In genomic region chr2:23941644-23942043, GRCh38 we compare ENCODE assay signal across 10 cellular contexts. TPM values are rescaled to one million over a fixed set of nuclear protein-coding genes. Genes with fewer than 3 reads are reported as not detected.
A peak's percentile ranks its signal among the peaks of the same experiment; 100 is the strongest.
DNase-seq lines count a peak whose midpoint lies in the region; ATAC-seq and TF ChIP-seq lines count a peak whose summit lies in the region.
"Had no signal": no experiment of that assay in that cellular context is flagged by ENCODE, and none has a peak within 500 bp of the region (broad histone marks: within the 10 kb centered on the region; RNA-seq: fewer than 3 reads in every experiment).

No MANE protein-coding gene starts in this region.

- BruUV-seq in IMR-90 (replicated peaks; lab: Mats Ljungman, UMichigan) = no TSS peak

- peaks cover 9% of the 10 kb centered on the region; the same call in 1 of the 2 replicates for H4K20me1 ChIP-seq in IMR-90 (ENCODE audit: insufficient read depth, low read length)

- dilution Hi-C loops in IMR-90 (cut with HindIII; ENCODE audit: low sequenced_read_pairs, unreplicated experiment) = no loop called here

- POLR2A ChIA-PET in IMR-90 (lab: Charles Lee; ENCODE audit: unreplicated experiment) = no interaction called here

- TF ChIP-seq POLR2A in IMR-90 (IDR thresholded peaks at IDR 0.05; ENCODE audit: low read depth, low read length) = no peak
- no peak for TF ChIP-seq POLR2A in breast epithelium (IDR thresholded peaks at IDR 0.05)

- DNase-seq in IMR-90 = no peak
- DNase-seq in breast epithelium (ENCODE audit: low spot score in 2 of 2) = no peak
- no peak for DNase-seq in mesothelial cell of epicardium (ENCODE audit: low spot score in 2 of 2, unreplicated experiment in 2 of 2)
- no peak for DNase-seq in globus pallidus (ENCODE audit: low spot score)
- DNase-seq in effector memory CD4-positive, alpha-beta T cell = no peak
- DNase-seq in activated T-cell treated with anti-CD3 and anti-CD28 coated beads for 4 hours = no peak
- DNase-seq in foreskin melanocyte = no peak
- DNase-seq: COR-L47; stimulated activated CD8-positive, alpha-beta memory T cell treated with anti-CD3 and anti-CD28 coated beads, Interleukin-4, amount 100 ng/mL, for 48 hours had no signal

- H4K5ac ChIP-seq in IMR-90 (ENCODE audit: low read depth, low read length) = no peak overlapping the region

- H3K18ac ChIP-seq in IMR-90 (ENCODE audit: low read depth, low read length) = no peak overlapping the region

- peaks cover 8% of the 10 kb centered on the region for H3K36me3 Mint-ChIP-seq in mesothelial cell of epicardium

- in situ Hi-C loops in IMR-90 (cut with MboI; ENCODE audit: low sequenced_read_pairs) = no loop called here

- no peaks in the 10 kb centered on the region for H3K27me3 Mint-ChIP-seq in mesothelial cell of epicardium (ENCODE audit: low read depth)

- intact Hi-C loops in IMR-90 (cut with micrococcal nuclease) = loop anchor here (10.0 kb wide), 1 partner anchor 103 kb away; the partner anchor contains the start of genes FKBP1B and WDCP
- intact Hi-C loops in breast epithelium (cut with DNase I; ENCODE audit: low total_unique reads) = no loop called here

- peaks cover 28% of the 10 kb centered on the region for H3K4me1 Mint-ChIP-seq in mesothelial cell of epicardium

- H3K9me1 ChIP-seq in IMR-90 (ENCODE audit: insufficient read depth, low read length) = peaks cover 16% of the 10 kb centered on the region

- WGBS in IMR-90 (ENCODE audit: extremely low coverage in 2 of 2, insufficient read length in 1 of 2), 2 experiments = no CpG with 5 or more reads among the region's 8 CpGs

- H3K9me3 ChIP-seq in IMR-90 (ENCODE audit: control insufficient read depth, insufficient read depth, low read length) (no peaks in the 10 kb centered on the region), breast epithelium (no peaks in the 10 kb centered on the region)
- H3K9me3 ChIP-seq in effector memory CD4-positive, alpha-beta T cell (ENCODE audit: control insufficient read depth, low read length) = no peaks in the 10 kb centered on the region

- H3K27ac ChIP-seq in ACC112 (ENCODE audit: low read depth, low read length) = no peak overlapping the region
- H3K27ac ChIP-seq in IMR-90 (ENCODE audit: insufficient read depth, low read length) = no peak overlapping the region
- H3K27ac ChIP-seq in breast epithelium = peak overlapping the region in 1 of 2 donors; percentile 96
- no peak overlapping the region for H3K27ac ChIP-seq in effector memory CD4-positive, alpha-beta T cell (ENCODE audit: insufficient read depth, low read length, poor library complexity, severe bottlenecking)

- peak overlapping the region; percentile 78; the same call in 1 of the 2 replicates for H3K9ac ChIP-seq in IMR-90 (ENCODE audit: low read depth, low read length)

- peaks cover 47% of the 10 kb centered on the region for H3K79me2 ChIP-seq in ACC112 (ENCODE audit: control insufficient read depth, insufficient read depth, low read length, unreplicated experiment)

- no peak overlapping the region for H2BK20ac ChIP-seq in IMR-90 (ENCODE audit: low read depth, low read length)

- no peaks in the 10 kb centered on the region for H3K9me3 Mint-ChIP-seq in mesothelial cell of epicardium

- H4K8ac ChIP-seq in IMR-90 (ENCODE audit: low read depth in 2 of 2, low read length in 2 of 2) = no peak overlapping the region

- H3K23ac ChIP-seq in IMR-90 (ENCODE audit: low read depth, low read length) = peak overlapping the region; percentile 33; the same call in 1 of the 2 replicates

- H2AK9ac ChIP-seq in IMR-90 (replicated peaks; ENCODE audit: low read depth, low read length, poor library complexity) = no peak overlapping the region

- H2BK120ac ChIP-seq in IMR-90 (ENCODE audit: low read depth, low read length) = no peak overlapping the region

- TF ChIP-seq CTCF in IMR-90 (conservative IDR thresholded peaks at IDR 0.05; ENCODE audit: low read depth, low read length) (no peak), breast epithelium (IDR thresholded peaks at IDR 0.05) (no peak), mesothelial cell of epicardium (IDR thresholded peaks at IDR 0.05; ENCODE audit: unreplicated experiment) (no peak)

- H3K4me1 ChIP-seq in ACC112 (ENCODE audit: control insufficient read depth, insufficient read depth, low read length, unreplicated experiment) (peaks cover 20% of the 10 kb centered on the region), IMR-90 (ENCODE audit: control insufficient read depth, insufficient read depth, low read length) (peaks cover 14% of the 10 kb centered on the region), breast epithelium (no peaks in the 10 kb centered on the region)
- H3K4me1 ChIP-seq in effector memory CD4-positive, alpha-beta T cell (ENCODE audit: control insufficient read depth, insufficient read depth, low read length, poor library complexity, severe bottlenecking) = peaks cover 5% of the 10 kb centered on the region

- H2BK5ac ChIP-seq in IMR-90 (ENCODE audit: low read depth, low read length, poor library complexity, severe bottlenecking) = no peak overlapping the region

- H3K4me2 ChIP-seq in IMR-90 (ENCODE audit: low read depth, low read length) = peak overlapping the region; percentile 95; the same call in 1 of the 2 replicates

- no peak for TF ChIP-seq RAD21 in IMR-90 (IDR thresholded peaks at IDR 0.05; ENCODE audit: low read length)

- H3K27ac Mint-ChIP-seq in mesothelial cell of epicardium = peak overlapping the region; percentile 84

- no peaks in the 10 kb centered on the region for H3K27me3 ChIP-seq in ACC112 (ENCODE audit: insufficient read depth, low read length)
- H3K27me3 ChIP-seq in IMR-90 (ENCODE audit: control insufficient read depth, insufficient read depth, low read length) = no peaks in the 10 kb centered on the region
- no peaks in the 10 kb centered on the region for H3K27me3 ChIP-seq in breast epithelium
- H3K27me3 ChIP-seq in effector memory CD4-positive, alpha-beta T cell (replicated peaks; ENCODE audit: control insufficient read depth, insufficient read depth, low read length, poor library complexity, severe bottlenecking) = no peaks in the 10 kb centered on the region

- CTCF ChIA-PET in IMR-90 (lab: Yijun Ruan, JAX) = interaction anchor here (1.2 kb wide), 1 partner anchor 15 kb away, joined by 4 read pairs; the partner anchor contains the start of gene ATAD2B

- no peak overlapping the region for H3K14ac ChIP-seq in IMR-90 (replicated peaks; ENCODE audit: low read depth, low read length)

- no peak overlapping the region for H2AFZ ChIP-seq in ACC112 (ENCODE audit: low read length, unreplicated experiment)
- H2AFZ ChIP-seq in IMR-90 (replicated peaks; ENCODE audit: low read length, poor library complexity) = no peak overlapping the region

- H2AK5ac ChIP-seq in IMR-90 (ENCODE audit: low read depth, low read length) = no peak overlapping the region

- H3K4me3 Mint-ChIP-seq in mesothelial cell of epicardium = peak overlapping the region; percentile 40

- no peak overlapping the region for H2BK15ac ChIP-seq in IMR-90 (ENCODE audit: low read depth, low read length)

- H3K4me3 ChIP-seq in ACC112 (ENCODE audit: low read depth, low read length) (peak overlapping the region; percentile 98), IMR-90 (ENCODE audit: insufficient read depth, low read depth, low read length) (peak overlapping the region; percentile 96; the same call in 1 of the 2 replicates), breast epithelium (peak overlapping the region; percentile 70 to 94 (median 92))
- no peak overlapping the region for H3K4me3 ChIP-seq in effector memory CD4-positive, alpha-beta T cell (ENCODE audit: insufficient read depth, low read depth, low read length, poor library complexity, severe bottlenecking)

- peaks cover 14 to 63% of the 10 kb centered on the region in 2 experiments for H3K79me1 ChIP-seq in IMR-90 (ENCODE audit: low read depth in 1 of 2, low read length in 2 of 2)

- H3K56ac ChIP-seq in IMR-90 (ENCODE audit: extremely low read depth, insufficient read depth, low read length) = no peak overlapping the region

- no peak for ATAC-seq in IMR-90 (ENCODE audit: low read depth)

- no peak overlapping the region for H3K4ac ChIP-seq in IMR-90 (ENCODE audit: low read depth, low read length)

- H3K36me3 ChIP-seq in ACC112 (ENCODE audit: insufficient read depth, low read length) (0 out of 2 replicates have a peak, but pooled peaks cover 3% of the 10 kb centered on the region), IMR-90 (ENCODE audit: control insufficient read depth, insufficient read depth, low read length) (peaks cover 3% of the 10 kb centered on the region; the same call in 1 of the 2 replicates), breast epithelium (no peaks in the 10 kb centered on the region)
- H3K36me3 ChIP-seq in effector memory CD4-positive, alpha-beta T cell (ENCODE audit: control insufficient read depth, insufficient read depth, low read length) = no peaks in the 10 kb centered on the region

- no peak overlapping the region for H4K91ac ChIP-seq in IMR-90 (ENCODE audit: insufficient read depth, low read depth, low read length)

TF ChIP-seq in IMR-90, 13 proteins besides CTCF, POLR2A, EP300 and RAD21 (continues in another document):
- TF ChIP-seq FOS (IDR thresholded peaks at IDR 0.05; ENCODE audit: low read depth, low read length) (no peak), CEBPB (IDR thresholded peaks at IDR 0.05; ENCODE audit: low read depth, low read length) (no peak), NFE2L2 (IDR thresholded peaks at IDR 0.05; ENCODE audit: low read depth, low read length) (no peak), CHD1 (IDR thresholded peaks at IDR 0.05; ENCODE audit: low read depth, low read length) (no peak), ELK1 (IDR thresholded peaks at IDR 0.05; ENCODE audit: borderline replicate concordance, low read depth, low read length) (no peak)

RNA-seq across cellular contexts. Expression of gene UBXN2A, which starts 1.4 kb away (rescaled TPM):
- total RNA-seq in IMR-90 (2012; rRNA removed) (7.7 and 10.8 TPM in 2 replicates), breast epithelium (10 to 100 TPM; 13.0 to 22.0 (median 16.4) TPM), mesothelial cell of epicardium (21.0 to 23.0 TPM (median 22.1 TPM) in 3 replicates)
- polyA plus RNA-seq in IMR-90 (2012; rRNA removed) = 3.2 and 4.6 TPM in 2 replicates
- polyA plus RNA-seq in IMR-90 (2012; cell fraction: cytosol; rRNA removed) = 0.87 and 1.5 TPM in 2 replicates
- polyA plus RNA-seq in IMR-90 (2012; cell fraction: nucleus; rRNA removed; ENCODE audit: low replicate concordance) = 0.30 and 1.7 TPM in 2 replicates

RNA-seq across cellular contexts. Expression of gene ATAD2B, which starts 14.7 kb away (rescaled TPM):
- total RNA-seq in IMR-90 (2012; rRNA removed) (5.0 and 9.4 TPM in 2 replicates), breast epithelium (10 to 100 TPM; 22.6 to 48.1 (median 34.4) TPM), mesothelial cell of epicardium (31.3 to 35.6 TPM (median 35.3 TPM) in 3 replicates)
- 0.99 and 1.5 TPM in 2 replicates for polyA plus RNA-seq in IMR-90 (2012; rRNA removed)
- polyA plus RNA-seq in IMR-90 (2012; cell fraction: cytosol; rRNA removed) = 0.27 and 0.34 TPM in 2 replicates
- 2.3 and 4.8 TPM in 2 replicates for polyA plus RNA-seq in IMR-90 (2012; cell fraction: nucleus; rRNA removed; ENCODE audit: low replicate concordance)
